Comparison of ENCODE assay signal across 1 cellular context in genomic region chr11:58006940-58007339, GRCh38.
TF ChIP-seq lines count a peak whose summit lies in the region.

No MANE protein-coding gene starts in this region.

TF ChIP-seq in K562, 482 proteins besides CTCF, POLR2A, EP300 and RAD21 (continued from another document):
- TF ChIP-seq ZNF398 (CRISPR knock-in tag; IDR thresholded peaks at IDR 0.05) (no peak), CC2D1A (IDR thresholded peaks at IDR 0.05) (no peak), FOSL1 (tag; conservative IDR thresholded peaks at IDR 0.05) (0 out of 2 replicates have a peak, but pooled peaks have one; percentile 27), ZNF354B (CRISPR knock-in tag; IDR thresholded peaks at IDR 0.05) (no peak), ZNF3 (CRISPR knock-in tag; IDR thresholded peaks at IDR 0.05) (no peak)
